In genomic region chr20:54208492-54209044, GRCh38 we compare ENCODE assay signal across 7 cellular contexts. TPM values are rescaled to one million over a fixed set of nuclear protein-coding genes. Genes with fewer than 3 reads are reported as not detected.
DNase-seq lines count a peak whose midpoint lies in the region; ATAC-seq and TF ChIP-seq lines count a peak whose summit lies in the region.

No MANE protein-coding gene starts in this region.

- ATAC-seq in GM21515 (IDR thresholded peaks at IDR 0.05; ENCODE audit: unreplicated experiment), result peak; percentile 2

- WGBS in sigmoid colon, 2 donors, result 0 to 1% methylated on average over 15 of the region's 15 CpGs

- peaks cover 0 to 47% (median 35%) of the 10 kb centered on the region in 4 donors for H3K4me1 ChIP-seq in sigmoid colon

- H3K9me3 ChIP-seq in sigmoid colon, result no peaks in the 10 kb centered on the region

- no peak for TF ChIP-seq POLR2A in sigmoid colon (IDR thresholded peaks at IDR 0.05)

- H3K4me3 Mint-ChIP-seq in activated naive CD8-positive, alpha-beta T cell, result peak overlapping the region; percentile 96

- H3K27ac ChIP-seq in sigmoid colon, result peak overlapping the region; percentile 88 to 97 (median 90)

- in situ Hi-C loops in G401 (cut with HindIII; ENCODE audit: low sequenced_read_pairs), result no loop called here
- in situ Hi-C loops in KBM-7 (cut with MboI; ENCODE audit: low pct_unique_long_range_greater_than_20kb, low sequenced_read_pairs), result loop anchor here (10.0 to 25.0 kb wide), 2 partner anchors 104 to 429 kb away; no protein-coding TSS in a partner anchor

- no peaks in the 10 kb centered on the region for H3K27me3 ChIP-seq in sigmoid colon

- H3K36me3 ChIP-seq in sigmoid colon, result no peaks in the 10 kb centered on the region

- no peaks in the 10 kb centered on the region for H3K9me3 Mint-ChIP-seq in activated naive CD8-positive, alpha-beta T cell (ENCODE audit: low read depth)

- intact Hi-C loops in sigmoid colon (cut with DNase I), result loop anchor here (5.0 to 10.0 kb wide), 3 partner anchors 294 to 631 kb away; partner anchors contain the start of gene ZNF217

- no peak for TF ChIP-seq CTCF in sigmoid colon (IDR thresholded peaks at IDR 0.05)

- no peaks in the 10 kb centered on the region for H3K27me3 Mint-ChIP-seq in activated naive CD8-positive, alpha-beta T cell

- DNase-seq in G401 (ENCODE audit: low spot score), result peak; percentile 49
- DNase-seq in KBM-7, result peak; percentile 48
- peak; percentile 21 for DNase-seq in hepatic stellate cell (ENCODE audit: low spot score)
- DNase-seq in sigmoid colon, result no peak
- no peak for DNase-seq in 8988T

- peaks cover 42% of the 10 kb centered on the region for H3K4me1 Mint-ChIP-seq in activated naive CD8-positive, alpha-beta T cell (ENCODE audit: low read depth)

- H3K36me3 Mint-ChIP-seq in activated naive CD8-positive, alpha-beta T cell, result peaks cover 2% of the 10 kb centered on the region

- TF ChIP-seq EP300 in sigmoid colon (IDR thresholded peaks at IDR 0.05), result no peak

- peak overlapping the region; percentile 94 for H3K27ac Mint-ChIP-seq in activated naive CD8-positive, alpha-beta T cell

- peak overlapping the region; percentile 82 to 98 (median 84) for H3K4me3 ChIP-seq in sigmoid colon

RNA-seq across cellular contexts. Expression of gene PFDN4, which starts 0.7 kb away (rescaled TPM):
- 182 and 257 TPM in 2 replicates for total RNA-seq in G401 (2014; rRNA removed; shearing (Covaris generic))
- total RNA-seq in sigmoid colon, result 100 to 1,000 TPM in 3 of 4 donors, 10 to 100 TPM in 1; 75.9 to 284 (median 180) TPM
- 100 to 1,000 TPM in 1 of 3 donors, 10 to 100 TPM in 2; 55.3 to 101 (median 55.9) TPM for polyA plus RNA-seq in sigmoid colon

RNA-seq across cellular contexts. Expression of gene CYP24A1, which starts 34.8 kb away (rescaled TPM):
- 0.27 TPM in 1 of 2 replicates, not detected in the other for total RNA-seq in G401 (2014; rRNA removed; shearing (Covaris generic))
- total RNA-seq in sigmoid colon, result not detected
- polyA plus RNA-seq in sigmoid colon, result 1 to 10 TPM in 1 of 3 donors, under 1 TPM in 1, not detected in 1; 0.26 to 1.8 TPM

Comparison
In these comparisons a context has a peak if more than half of its experiments do, and no peak if none do; other contexts are left out.
1. DNase-seq: peak in G401 (single experiment), KBM-7 (single experiment) and hepatic stellate cell (single experiment); none in sigmoid colon (single experiment) and 8988T (single experiment).